In genomic region chr5:94028001-94028400, GRCh38 we compare ENCODE assay signal across 16 cellular contexts.
"Had no signal": no experiment of that assay in that cellular context is flagged by ENCODE, and none has a peak within 500 bp of the region (broad histone marks: within the 10 kb centered on the region; RNA-seq: fewer than 3 reads in every experiment).

No MANE protein-coding gene starts in this region.

- H3K27me3 Mint-ChIP-seq: activated CD4-positive, alpha-beta T cell treated with anti-CD3 and anti-CD28 coated beads, Interleukin-2, amount 10 ng/mL, durations not matched to agents 7 days and 5 days; activated naive CD4-positive, alpha-beta T cell treated with anti-CD3 and anti-CD28 coated beads, Interleukin-2, amount 50 U/mL, for 24 hours; naive thymus-derived CD8-positive, alpha-beta T cell; stimulated activated naive B cell treated with anti-CD40 and anti-IgM and Interleukin-4, amounts not matched to agents 10 μg/mL and 1 μg/mL and 100 μg/mL, for 72 hours had no signal

- H3K9me3 ChIP-seq: breast epithelium, heart left ventricle, transverse colon had no signal

- H3K27me3 ChIP-seq: breast epithelium, heart left ventricle, transverse colon had no signal

- H3K4me3 Mint-ChIP-seq: activated CD4-positive, alpha-beta T cell treated with anti-CD3 and anti-CD28 coated beads, Interleukin-2, amount 10 ng/mL, durations not matched to agents 7 days and 5 days; activated naive CD4-positive, alpha-beta T cell treated with anti-CD3 and anti-CD28 coated beads, Interleukin-2, amount 50 U/mL, for 24 hours; naive thymus-derived CD8-positive, alpha-beta T cell; stimulated activated naive B cell treated with anti-CD40 and anti-IgM and Interleukin-4, amounts not matched to agents 10 μg/mL and 1 μg/mL and 100 μg/mL, for 72 hours had no signal

- H3K4me1 ChIP-seq: breast epithelium, heart left ventricle, transverse colon had no signal

- H3K9me3 Mint-ChIP-seq: activated T-helper 2 cell treated with anti-CD3 and anti-CD28 coated beads, Interferon-gamma antibody, Interleukin-2, Interleukin-4, amounts not matched to agents 10 μg/mL and 5 μg/mL and 100 μg/mL, durations not matched to agents 14 hours and 24 hours and 36 hours had no signal

- H3K4me1 Mint-ChIP-seq: activated CD4-positive, alpha-beta T cell treated with anti-CD3 and anti-CD28 coated beads, Interleukin-2, amount 10 ng/mL, durations not matched to agents 7 days and 5 days; activated naive CD4-positive, alpha-beta T cell treated with anti-CD3 and anti-CD28 coated beads, Interleukin-2, amount 50 U/mL, for 24 hours had no signal

- H3K36me3 ChIP-seq: breast epithelium, transverse colon had no signal

- DNase-seq: activated CD4-positive, alpha-beta T cell treated with anti-CD3 and anti-CD28 coated beads, Interleukin-2, amount 10 ng/mL, durations not matched to agents 7 days and 5 days; activated CD4-positive, CD25-positive, alpha-beta regulatory T cell; activated CD8-positive, alpha-beta memory T cell treated with anti-CD3 and anti-CD28 coated beads for 24 hours; amygdala; heart left ventricle; kidney; naive thymus-derived CD8-positive, alpha-beta T cell; posterior cingulate gyrus; right cardiac atrium; stimulated activated naive B cell treated with anti-CD40 and anti-IgM and Interleukin-4, amounts not matched to agents 10 μg/mL and 1 μg/mL and 100 μg/mL, for 72 hours; transverse colon had no signal

- H3K27ac Mint-ChIP-seq: activated CD4-positive, alpha-beta T cell treated with anti-CD3 and anti-CD28 coated beads, Interleukin-2, amount 10 ng/mL, durations not matched to agents 7 days and 5 days; activated naive CD4-positive, alpha-beta T cell treated with anti-CD3 and anti-CD28 coated beads, Interleukin-2, amount 50 U/mL, for 24 hours; activated T-helper 2 cell treated with anti-CD3 and anti-CD28 coated beads, Interferon-gamma antibody, Interleukin-2, Interleukin-4, amounts not matched to agents 10 μg/mL and 5 μg/mL and 100 μg/mL, durations not matched to agents 14 hours and 24 hours and 36 hours; stimulated activated naive B cell treated with anti-CD40 and anti-IgM and Interleukin-4, amounts not matched to agents 10 μg/mL and 1 μg/mL and 100 μg/mL, for 72 hours had no signal

- FAIRE-seq: frontal cortex had no signal

- ATAC-seq: heart left ventricle; naive thymus-derived CD8-positive, alpha-beta T cell; right cardiac atrium; stimulated activated naive B cell treated with anti-CD40 and anti-IgM and Interleukin-4, amounts not matched to agents 10 μg/mL and 1 μg/mL and 100 μg/mL, for 72 hours had no signal

- H3K4me3 ChIP-seq: breast epithelium, heart left ventricle, lung, transverse colon had no signal

- H3K27ac ChIP-seq: breast epithelium, heart left ventricle, transverse colon had no signal
